11 cellular contexts compared by ENCODE assay signal in the genomic region with DNA sequence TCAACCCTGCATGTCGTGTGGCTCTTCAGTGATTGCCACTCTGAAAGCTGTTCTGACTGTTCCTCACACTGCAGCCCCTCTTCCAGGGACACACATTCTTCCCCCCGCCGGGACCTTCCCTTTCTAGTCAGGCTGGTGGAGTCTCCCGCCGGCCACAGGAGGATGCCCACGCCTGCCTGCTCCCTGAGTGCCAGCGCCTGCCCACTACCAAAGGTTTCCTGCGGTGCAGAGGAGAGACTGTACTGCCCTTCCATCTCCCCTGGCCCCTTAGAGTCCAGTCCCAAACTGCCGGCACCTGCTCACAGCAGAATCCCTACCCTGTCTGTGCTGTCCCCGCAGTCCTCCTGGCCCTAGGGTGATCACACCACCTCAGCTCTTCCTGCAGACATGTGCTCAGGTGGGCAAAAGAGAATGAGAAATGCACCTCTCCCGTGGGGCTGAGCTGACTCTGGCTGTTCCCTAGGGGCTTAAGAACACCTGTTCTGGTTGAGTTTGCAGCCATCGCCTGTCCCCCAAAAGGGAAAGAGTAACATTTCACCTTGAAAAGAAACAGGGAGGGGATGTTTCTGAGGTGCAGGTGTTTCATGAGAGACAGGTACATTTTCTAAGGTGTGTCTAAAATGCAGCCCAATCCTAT. TPM values are rescaled to one million over a fixed set of nuclear protein-coding genes. Genes with fewer than 3 reads are reported as not detected.
DNase-seq lines count a peak whose midpoint lies in the region; ATAC-seq, FAIRE-seq and TF ChIP-seq lines count a peak whose summit lies in the region.
"Had no signal": no experiment of that assay in that cellular context is flagged by ENCODE, and none has a peak within 500 bp of the region (broad histone marks: within the 10 kb centered on the region; RNA-seq: fewer than 3 reads in every experiment).

No MANE protein-coding gene starts in this region.

- intact Hi-C loops in CD8-positive, alpha-beta T cell (cut with DNase I, micrococcal nuclease): no loop called here
- intact Hi-C loops in ovary (cut with DNase I): loop anchor here in 1 of 4 donors (5.0 kb wide), 1 partner anchor 87 kb away; no protein-coding TSS in a partner anchor

- H3K9me3 ChIP-seq in CD8-positive, alpha-beta T cell (ENCODE audit: low read length): no peaks in the 10 kb centered on the region
- H3K9me3 ChIP-seq in Karpas-422 (ENCODE audit: low read length): no peaks in the 10 kb centered on the region
- H3K9me3 ChIP-seq in ovary: no peaks in the 10 kb centered on the region

- H3K27ac ChIP-seq in CD8-positive, alpha-beta T cell (ENCODE audit: low read depth, low read length): no peak overlapping the region
- no peak overlapping the region for H3K27ac ChIP-seq in Karpas-422 (ENCODE audit: low read length)
- H3K27ac ChIP-seq in ovary: no peak overlapping the region

- H3K27me3 Mint-ChIP-seq in CD8-positive, alpha-beta T cell (ENCODE audit: low read depth): peaks cover 46% of the 10 kb centered on the region
- H3K27me3 Mint-ChIP-seq in endothelial cell (ENCODE audit: unreplicated experiment): peaks cover 11% of the 10 kb centered on the region

- H3K4me2 ChIP-seq in Karpas-422 (ENCODE audit: low read depth, low read length, poor library complexity, severe bottlenecking): peak overlapping the region; percentile 89

- CTCF ChIA-PET in CD8-positive, alpha-beta T cell (lab: Charles Lee): no interaction called here

- TF ChIP-seq CTCF in CD8-positive, alpha-beta T cell (IDR thresholded peaks at IDR 0.05): no peak
- TF ChIP-seq CTCF in endothelial cell (IDR thresholded peaks at IDR 0.05; ENCODE audit: unreplicated experiment) (no peak), ovary (IDR thresholded peaks at IDR 0.05) (no peak)

- H3K9ac ChIP-seq in Karpas-422 (ENCODE audit: low read length): peak overlapping the region; percentile 70

- no peaks in the 10 kb centered on the region for H3K9me3 Mint-ChIP-seq in CD8-positive, alpha-beta T cell
- no peaks in the 10 kb centered on the region for H3K9me3 Mint-ChIP-seq in endothelial cell (ENCODE audit: unreplicated experiment)

- FAIRE-seq in GM12892 (lab: Jason Lieb, UNC): no peak
- FAIRE-seq: colon had no signal

- H3K79me2 ChIP-seq in Karpas-422 (ENCODE audit: low read length): no peaks in the 10 kb centered on the region

- 61 to 69% (median 64%) methylated on average over 12 of the region's 12 CpGs for WGBS in ovary, 3 donors

- peaks cover 21% of the 10 kb centered on the region for H3K4me1 Mint-ChIP-seq in CD8-positive, alpha-beta T cell (ENCODE audit: low read depth)
- H3K4me1 Mint-ChIP-seq in endothelial cell (ENCODE audit: unreplicated experiment): peaks cover 47% of the 10 kb centered on the region

- DNase-seq in CD8-positive, alpha-beta T cell: no peak
- DNase-seq in Karpas-422 (peak; percentile 45), endothelial cell (ENCODE audit: low spot score) (no peak), ovary (no peak), GM12892 (ENCODE audit: insufficient read length) (no peak), LoVo (ENCODE audit: low spot score) (no peak), DMS153 treated with DMSO at 0.1 percent for 48 hours (lab: John Stamatoyannopoulos, UW; ENCODE audit: unreplicated experiment) (no peak)
- DNase-seq in activated effector memory CD4-positive, alpha-beta T cell treated with Interleukin-2 at 50 U/mL for 16 hours: no peak
- DNase-seq: activated CD4-positive, CD25-positive, alpha-beta regulatory T cell treated with anti-CD3 and anti-CD28 coated beads, Interleukin-2, amount 50 U/mL, for 72 hours; NCI-H1930 had no signal

- no peaks in the 10 kb centered on the region for H3K36me3 ChIP-seq in CD8-positive, alpha-beta T cell (ENCODE audit: insufficient read depth, low read length)
- H3K36me3 ChIP-seq in Karpas-422 (ENCODE audit: insufficient read depth, low read length): no peaks in the 10 kb centered on the region
- H3K36me3 ChIP-seq in ovary: no peaks in the 10 kb centered on the region

- H4K20me1 ChIP-seq in Karpas-422 (ENCODE audit: insufficient read depth, low read depth, low read length): no peaks in the 10 kb centered on the region; the same call in 1 of the 2 replicates

- H3K4me1 ChIP-seq in CD8-positive, alpha-beta T cell (ENCODE audit: insufficient read depth, low read length): peaks cover 24% of the 10 kb centered on the region
- H3K4me1 ChIP-seq in Karpas-422 (ENCODE audit: low read length): peaks cover 40% of the 10 kb centered on the region
- H3K4me1 ChIP-seq in ovary (ENCODE audit: insufficient read depth): peaks cover 8% of the 10 kb centered on the region

- no peaks in the 10 kb centered on the region for H3K9me2 ChIP-seq in Karpas-422 (replicated peaks; ENCODE audit: insufficient read depth, low read length)

- no peak overlapping the region for H3K27ac Mint-ChIP-seq in CD8-positive, alpha-beta T cell
- peak overlapping the region; percentile 24 for H3K27ac Mint-ChIP-seq in endothelial cell (ENCODE audit: unreplicated experiment)

- POLR2A ChIA-PET in CD8-positive, alpha-beta T cell (lab: Charles Lee): no interaction called here

- H3K4me3 ChIP-seq in CD8-positive, alpha-beta T cell (ENCODE audit: low read depth, low read length): no peak overlapping the region
- peak overlapping the region; percentile 68 for H3K4me3 ChIP-seq in Karpas-422 (ENCODE audit: low read length)
- peak overlapping the region; percentile 65 for H3K4me3 ChIP-seq in ovary

- no peaks in the 10 kb centered on the region for H3K36me3 Mint-ChIP-seq in CD8-positive, alpha-beta T cell
- peaks cover 28% of the 10 kb centered on the region for H3K36me3 Mint-ChIP-seq in endothelial cell (ENCODE audit: low read depth, unreplicated experiment)

- H3K27me3 ChIP-seq in CD8-positive, alpha-beta T cell (ENCODE audit: insufficient read depth, low read length): peaks cover 14% of the 10 kb centered on the region
- 0 out of 2 replicates have a peak, but pooled peaks cover 7% of the 10 kb centered on the region for H3K27me3 ChIP-seq in Karpas-422 (ENCODE audit: low read length)
- no peaks in the 10 kb centered on the region for H3K27me3 ChIP-seq in ovary

- no peak for TF ChIP-seq EP300 in ovary (IDR thresholded peaks at IDR 0.05)

- H2AFZ ChIP-seq in Karpas-422 (ENCODE audit: low read length): no peak overlapping the region

- ATAC-seq in CD8-positive, alpha-beta T cell: no peak

- peak overlapping the region; percentile 83 for H3K4me3 Mint-ChIP-seq in CD8-positive, alpha-beta T cell
- peak overlapping the region; percentile 96 for H3K4me3 Mint-ChIP-seq in endothelial cell (ENCODE audit: unreplicated experiment)

- no peak for TF ChIP-seq POLR2A in ovary (IDR thresholded peaks at IDR 0.05)
- TF ChIP-seq POLR2A in GM12892 (IDR thresholded peaks at IDR 0.05; ENCODE audit: low read depth, low read length): no peak

RNA-seq across cellular contexts. Expression of a gene that starts 1.4 kb away (rescaled TPM):
- under 1 TPM; 0.35 to 0.86 TPM for total RNA-seq in CD8-positive, alpha-beta T cell
- 1.5 and 3.4 TPM in 2 replicates for total RNA-seq in Karpas-422 (2014; rRNA removed; shearing (Covaris generic); ENCODE audit: low replicate concordance)
- total RNA-seq in endothelial cell (ENCODE audit: unreplicated experiment) (302 TPM), ovary (10 to 100 TPM; 15.9 to 85.1 (median 34.8) TPM)
- 10 to 100 TPM; 13.2 to 56.5 TPM for polyA plus RNA-seq in ovary
- polyA plus RNA-seq in GM12892 (2012; ENCODE audit: missing spikeins): 0.45 TPM
